Comparison of ENCODE assay signal across 35 cellular contexts in genomic region chr20:44254073-44254472, GRCh38. TPM values are rescaled to one million over a fixed set of nuclear protein-coding genes. Genes with fewer than 3 reads are reported as not detected.
"Had no signal": no experiment of that assay in that cellular context is flagged by ENCODE, and none has a peak within 500 bp of the region (broad histone marks: within the 10 kb centered on the region; RNA-seq: fewer than 3 reads in every experiment).

No MANE protein-coding gene starts in this region.

- H3K36me3 ChIP-seq: brain microvascular endothelial cell, esophagus squamous epithelium, gastroesophageal sphincter had no signal

- H3K4me3 ChIP-seq: esophagus squamous epithelium, gastroesophageal sphincter had no signal

- H3K27me3 ChIP-seq: brain microvascular endothelial cell, gastroesophageal sphincter had no signal

- DNase-seq: activated CD4-positive, alpha-beta memory T cell treated with anti-CD3 and anti-CD28 coated beads, Interleukin-2, amount 10 ng/mL, durations not matched to agents 7 days and 5 days; activated CD4-positive, alpha-beta T cell treated with anti-CD3 and anti-CD28 coated beads for 1 hour; activated CD4-positive, alpha-beta T cell treated with anti-CD3 and anti-CD28 coated beads for 4 hours; activated CD4-positive, alpha-beta T cell treated with anti-CD3 and anti-CD28 coated beads, Interleukin-2, amount 10 ng/mL, durations not matched to agents 7 days and 5 days; activated CD4-positive, alpha-beta T cell treated with anti-CD3 and anti-CD28 coated beads, Interleukin-2, amount 50 U/mL, for 4 hours; activated CD8-positive, alpha-beta memory T cell treated with anti-CD3 and anti-CD28 coated beads, Interleukin-2, amount 50 U/mL, for 48 hours; activated gamma-delta T cell; activated naive CD4-positive, alpha-beta T cell; activated naive CD4-positive, alpha-beta T cell treated with anti-CD3 and anti-CD28 coated beads, Interleukin-2, amount 10 ng/mL, durations not matched to agents 7 days and 5 days; activated naive CD8-positive, alpha-beta T cell treated with anti-CD3 and anti-CD28 coated beads, Interleukin-2, amount 10 ng/mL, durations not matched to agents 7 days and 5 days; activated T-cell treated with anti-CD3 and anti-CD28 coated beads for 4 hours; activated T-cell treated with anti-CD3 and anti-CD28 coated beads, Interleukin-2, amount 50 U/mL, for 24 hours; activated T-cell treated with anti-CD3 and anti-CD28 coated beads, Interleukin-2, amount 50 U/mL, for 72 hours; anterior cingulate cortex; brain microvascular endothelial cell; cortex of kidney; effector CD8-positive, alpha-beta T cell; esophagus squamous epithelium; foreskin melanocyte; T-helper 2 cell had no signal

- ATAC-seq: activated naive CD4-positive, alpha-beta T cell treated with anti-CD3 and anti-CD28 coated beads, Interleukin-2, amount 50 U/mL, for 72 hours; activated T-cell treated with anti-CD3 and anti-CD28 coated beads, Interleukin-2, amount 50 U/mL, for 72 hours; gastroesophageal sphincter had no signal

- H3K9me3 ChIP-seq: esophagus squamous epithelium, gastroesophageal sphincter had no signal

- H3K27ac ChIP-seq: brain microvascular endothelial cell, epithelial cell of prostate, esophagus squamous epithelium, gastroesophageal sphincter, VCaP had no signal

- FAIRE-seq: astrocyte, colon, endometrium, endothelial cell of umbilical vein had no signal

- H3K4me1 ChIP-seq: esophagus squamous epithelium, gastroesophageal sphincter had no signal

RNA-seq across cellular contexts. Expression of gene GDAP1L1, which starts 7.0 kb away (rescaled TPM):
- total RNA-seq: activated CD4-positive, alpha-beta memory T cell treated with anti-CD3 and anti-CD28 coated beads, Interleukin-2, amount 10 ng/mL, durations not matched to agents 7 days and 5 days; activated CD4-positive, alpha-beta T cell treated with anti-CD3 and anti-CD28 coated beads, Interleukin-2, amount 10 ng/mL, durations not matched to agents 7 days and 5 days; activated naive CD4-positive, alpha-beta T cell treated with anti-CD3 and anti-CD28 coated beads, Interleukin-2, amount 50 U/mL, for 72 hours; activated naive CD8-positive, alpha-beta T cell treated with anti-CD3 and anti-CD28 coated beads, Interleukin-2, amount 10 ng/mL, durations not matched to agents 7 days and 5 days; chondrocyte; dermis microvascular lymphatic vessel endothelial cell; endothelial cell of umbilical vein; esophagus squamous epithelium; fibroblast of lung; fibroblast of villous mesenchyme; glomerular endothelial cell; T-helper 1 cell treated with Interleukin-12 subunit alpha and Interleukin-12 subunit beta and Interleukin-4 antibody, amounts not matched to agents 30 ng/mL and 1 ng/mL, for 36 hours had no signal
- polyA plus RNA-seq: endothelial cell of umbilical vein, esophagus, fibroblast of lung had no signal
